ENCODE assay signal across 1 cellular context in genomic region chr1:179094826-179095225, GRCh38.
TF ChIP-seq lines count a peak whose summit lies in the region.

No MANE protein-coding gene starts in this region.

TF ChIP-seq in endothelial cell of umbilical vein, 7 proteins besides CTCF, POLR2A, EP300 and RAD21 (continued from another document):
- no peak for TF ChIP-seq JUN (IDR thresholded peaks at IDR 0.05; ENCODE audit: borderline replicate concordance, insufficient read depth, insufficient read length, low read depth)
- no peak for TF ChIP-seq FOS (IDR thresholded peaks at IDR 0.05; ENCODE audit: borderline replicate concordance, insufficient read depth, low read length)
- TF ChIP-seq MYC (IDR thresholded peaks at IDR 0.05; ENCODE audit: low read depth, low read length): no peak
- TF ChIP-seq MAX (IDR thresholded peaks at IDR 0.05; ENCODE audit: insufficient read depth, insufficient read length): no peak
